In genomic region chr2:53252115-53252514, GRCh38 we compare ENCODE assay signal across 30 cellular contexts.
DNase-seq lines count a peak whose midpoint lies in the region; ATAC-seq and TF ChIP-seq lines count a peak whose summit lies in the region.
"Had no signal": no experiment of that assay in that cellular context is flagged by ENCODE, and none has a peak within 500 bp of the region (broad histone marks: within the 10 kb centered on the region; RNA-seq: fewer than 3 reads in every experiment).

No MANE protein-coding gene starts in this region.

- H4K8ac ChIP-seq in IMR-90 (ENCODE audit: low read depth in 2 of 2, low read length in 2 of 2) = no peak overlapping the region

- in situ Hi-C loops in IMR-90 (cut with MboI; ENCODE audit: low sequenced_read_pairs) (no loop called here), brain microvascular endothelial cell (cut with HindIII; ENCODE audit: low pct_ligation_motif_present, low sequenced_read_pairs) (no loop called here)

- peaks cover 0 to 2% of the 10 kb centered on the region in 2 donors for H3K9me3 Mint-ChIP-seq in effector memory CD8-positive, alpha-beta T cell
- H3K9me3 Mint-ChIP-seq: activated naive CD4-positive, alpha-beta T cell treated with anti-CD3 and anti-CD28 coated beads, Interleukin-2, amount 10 ng/mL, durations not matched to agents 7 days and 5 days; activated T-helper 1 cell treated with anti-CD3 and anti-CD28 coated beads, Interleukin-12 subunit alpha, Interleukin-12 subunit beta, Interleukin-2, Interleukin-4 antibody, amounts not matched to agents 30 ng/mL and 10 ng/mL and 1 ng/mL, durations not matched to agents 14 hours and 24 hours and 36 hours; CD4-positive, alpha-beta T cell had no signal

- no peak overlapping the region for H3K4ac ChIP-seq in IMR-90 (ENCODE audit: low read depth, low read length)

- no peak overlapping the region for H3K4me3 Mint-ChIP-seq in effector memory CD8-positive, alpha-beta T cell
- H3K4me3 Mint-ChIP-seq: activated naive CD4-positive, alpha-beta T cell treated with anti-CD3 and anti-CD28 coated beads, Interleukin-2, amount 10 ng/mL, durations not matched to agents 7 days and 5 days; activated T-helper 1 cell treated with anti-CD3 and anti-CD28 coated beads, Interleukin-12 subunit alpha, Interleukin-12 subunit beta, Interleukin-2, Interleukin-4 antibody, amounts not matched to agents 30 ng/mL and 10 ng/mL and 1 ng/mL, durations not matched to agents 14 hours and 24 hours and 36 hours; CD4-positive, alpha-beta T cell; H9; immature natural killer cell had no signal

- H3K27me3 ChIP-seq in IMR-90 (ENCODE audit: control insufficient read depth, insufficient read depth, low read length) (no peaks in the 10 kb centered on the region), brain microvascular endothelial cell (replicated peaks) (no peaks in the 10 kb centered on the region)
- H3K27me3 ChIP-seq: cardiac muscle cell, gastrocnemius medialis, upper lobe of right lung had no signal

- H3K23ac ChIP-seq in IMR-90 (ENCODE audit: low read depth, low read length) = no peak overlapping the region

- H3K27ac ChIP-seq in IMR-90 (ENCODE audit: insufficient read depth, low read length) (no peak overlapping the region), brain microvascular endothelial cell (no peak overlapping the region)
- H3K27ac ChIP-seq: cardiac muscle cell, gastrocnemius medialis, left ventricle myocardium inferior, upper lobe of right lung had no signal

- H2AK9ac ChIP-seq in IMR-90 (replicated peaks; ENCODE audit: low read depth, low read length, poor library complexity) = no peak overlapping the region

- peak; percentile 60 for ATAC-seq in IMR-90 (ENCODE audit: low read depth)
- ATAC-seq in GM18511 (IDR thresholded peaks at IDR 0.05; ENCODE audit: unreplicated experiment) = no peak
- no peak for ATAC-seq in GM21367 (IDR thresholded peaks at IDR 0.05; ENCODE audit: unreplicated experiment)
- ATAC-seq in effector memory CD8-positive, alpha-beta T cell (replicated peaks) = no peak
- ATAC-seq: gastrocnemius medialis, SK-N-SH treated with all-trans-retinoic acid at 6 μM for 48 hours, upper lobe of right lung had no signal

- H3K4me1 Mint-ChIP-seq in effector memory CD8-positive, alpha-beta T cell (ENCODE audit: low read depth in 2 of 2) = peaks cover 0 to 4% of the 10 kb centered on the region in 2 donors
- H3K4me1 Mint-ChIP-seq: activated naive CD4-positive, alpha-beta T cell treated with anti-CD3 and anti-CD28 coated beads, Interleukin-2, amount 10 ng/mL, durations not matched to agents 7 days and 5 days had no signal

- H2BK5ac ChIP-seq in IMR-90 (ENCODE audit: low read depth, low read length, poor library complexity, severe bottlenecking) = no peak overlapping the region

- no peaks in the 10 kb centered on the region for H4K20me1 ChIP-seq in IMR-90 (ENCODE audit: insufficient read depth, low read length)

- CTCF ChIA-PET in IMR-90 (lab: Yijun Ruan, JAX) = interaction anchor here (1.6 kb wide), 1 partner anchor 29 kb away, joined by 4 read pairs; no protein-coding TSS in a partner anchor

- no peaks in the 10 kb centered on the region for H3K9me3 ChIP-seq in IMR-90 (ENCODE audit: control insufficient read depth, insufficient read depth, low read length)
- H3K9me3 ChIP-seq: gastrocnemius medialis, left ventricle myocardium inferior, upper lobe of right lung had no signal

- TF ChIP-seq CTCF in IMR-90 (conservative IDR thresholded peaks at IDR 0.05; ENCODE audit: low read depth, low read length) (no peak), brain microvascular endothelial cell (IDR thresholded peaks at IDR 0.05; ENCODE audit: low read depth, low read length, missing control alignments) (no peak)

- no peaks in the 10 kb centered on the region for H3K36me3 Mint-ChIP-seq in effector memory CD8-positive, alpha-beta T cell (ENCODE audit: insufficient read depth)
- H3K36me3 Mint-ChIP-seq: activated naive CD4-positive, alpha-beta T cell treated with anti-CD3 and anti-CD28 coated beads, Interleukin-2, amount 10 ng/mL, durations not matched to agents 7 days and 5 days; immature natural killer cell had no signal

- DNase-seq in NCI-H1105 treated with DMSO at 0.1 percent for 48 hours (lab: John Stamatoyannopoulos, UW) = peak; percentile 57
- no peak for DNase-seq in NCI-H1105 (lab: John Stamatoyannopoulos, UW)
- peak; percentile 27 for DNase-seq in IMR-90
- peak; percentile 68 to 80 for DNase-seq in NCI-H526 (lab: John Stamatoyannopoulos, UW)
- peak; percentile 16 for DNase-seq in brain microvascular endothelial cell
- DNase-seq in effector memory CD8-positive, alpha-beta T cell = no peak
- DNase-seq: 8988T; activated CD4-positive, alpha-beta T cell treated with anti-CD3 and anti-CD28 coated beads for 48 hours; activated naive CD4-positive, alpha-beta T cell treated with anti-CD3 and anti-CD28 coated beads, Interleukin-2, amount 10 ng/mL, durations not matched to agents 7 days and 5 days; amygdala; CD4-positive, alpha-beta T cell; DMS79; gastrocnemius medialis; GF-D8; H9; hippocampal formation; immature natural killer cell; Kasumi-1; left ventricle myocardium inferior; NCI-H1436; NCI-H226; RPMI8226; stimulated activated CD4-positive, alpha-beta T cell treated with anti-CD3 and anti-CD28 coated beads, Interleukin-2, amount 100 ng/mL, for 24 hours; upper lobe of right lung had no signal

- H2AFZ ChIP-seq in IMR-90 (replicated peaks; ENCODE audit: low read length, poor library complexity) = no peak overlapping the region

- no peak for TF ChIP-seq RAD21 in IMR-90 (IDR thresholded peaks at IDR 0.05; ENCODE audit: low read length)

- no peak overlapping the region for H2AK5ac ChIP-seq in IMR-90 (ENCODE audit: low read depth, low read length)

- no TSS peak for BruUV-seq in IMR-90 (replicated peaks; lab: Mats Ljungman, UMichigan)

- no peak overlapping the region for H3K27ac Mint-ChIP-seq in effector memory CD8-positive, alpha-beta T cell
- H3K27ac Mint-ChIP-seq: activated naive CD4-positive, alpha-beta T cell treated with anti-CD3 and anti-CD28 coated beads, Interleukin-2, amount 10 ng/mL, durations not matched to agents 7 days and 5 days; activated T-helper 1 cell treated with anti-CD3 and anti-CD28 coated beads, Interleukin-12 subunit alpha, Interleukin-12 subunit beta, Interleukin-2, Interleukin-4 antibody, amounts not matched to agents 30 ng/mL and 10 ng/mL and 1 ng/mL, durations not matched to agents 14 hours and 24 hours and 36 hours; CD4-positive, alpha-beta T cell; immature natural killer cell had no signal

- H3K4me2 ChIP-seq in IMR-90 (ENCODE audit: low read depth, low read length) = no peak overlapping the region; the same call in 1 of the 2 replicates
- H3K4me2 ChIP-seq: smooth muscle cell had no signal

- H2BK120ac ChIP-seq in IMR-90 (ENCODE audit: low read depth, low read length) = no peak overlapping the region

- no peaks in the 10 kb centered on the region for H3K36me3 ChIP-seq in IMR-90 (ENCODE audit: control insufficient read depth, insufficient read depth, low read length)
- H3K36me3 ChIP-seq in brain microvascular endothelial cell (replicated peaks) = no peaks in the 10 kb centered on the region
- H3K36me3 ChIP-seq: cardiac muscle cell, gastrocnemius medialis, left ventricle myocardium inferior, upper lobe of right lung had no signal

- H3K4me1 ChIP-seq in IMR-90 (ENCODE audit: control insufficient read depth, insufficient read depth, low read length) = peaks cover 2% of the 10 kb centered on the region
- H3K4me1 ChIP-seq: upper lobe of right lung had no signal

- H3K9ac ChIP-seq in IMR-90 (ENCODE audit: low read depth, low read length) = no peak overlapping the region

- no peak overlapping the region for H3K56ac ChIP-seq in IMR-90 (ENCODE audit: extremely low read depth, insufficient read depth, low read length)

- H3K18ac ChIP-seq in IMR-90 (ENCODE audit: low read depth, low read length) = no peak overlapping the region

- no peak overlapping the region for H3K14ac ChIP-seq in IMR-90 (replicated peaks; ENCODE audit: low read depth, low read length)

- POLR2A ChIA-PET in IMR-90 (lab: Charles Lee; ENCODE audit: unreplicated experiment) = no interaction called here

- H3K9me1 ChIP-seq in IMR-90 (ENCODE audit: insufficient read depth, low read length) = no peaks in the 10 kb centered on the region

- H4K5ac ChIP-seq in IMR-90 (ENCODE audit: low read depth, low read length) = no peak overlapping the region

- H2BK15ac ChIP-seq in IMR-90 (ENCODE audit: low read depth, low read length) = no peak overlapping the region

- dilution Hi-C loops in IMR-90 (cut with HindIII; ENCODE audit: low sequenced_read_pairs, unreplicated experiment) = no loop called here

- no peak overlapping the region for H3K4me3 ChIP-seq in IMR-90 (ENCODE audit: insufficient read depth, low read depth, low read length)
- no peak overlapping the region for H3K4me3 ChIP-seq in brain microvascular endothelial cell (ENCODE audit: low read depth, low read length)
- H3K4me3 ChIP-seq: cardiac muscle cell, gastrocnemius medialis, left ventricle myocardium inferior, smooth muscle cell, upper lobe of right lung had no signal

- no peak for TF ChIP-seq POLR2A in IMR-90 (IDR thresholded peaks at IDR 0.05; ENCODE audit: low read depth, low read length)

- no peaks in the 10 kb centered on the region for H3K27me3 Mint-ChIP-seq in effector memory CD8-positive, alpha-beta T cell
- H3K27me3 Mint-ChIP-seq: activated naive CD4-positive, alpha-beta T cell treated with anti-CD3 and anti-CD28 coated beads, Interleukin-2, amount 10 ng/mL, durations not matched to agents 7 days and 5 days; CD4-positive, alpha-beta T cell had no signal

- H3K79me1 ChIP-seq in IMR-90 (ENCODE audit: low read depth in 1 of 2, low read length in 2 of 2) = no peaks in the 10 kb centered on the region

- intact Hi-C loops in IMR-90 (cut with micrococcal nuclease) = no loop called here

- no peak overlapping the region for H4K91ac ChIP-seq in IMR-90 (ENCODE audit: insufficient read depth, low read depth, low read length)

- no CpG with 5 or more reads among the region's 1 CpG for WGBS in IMR-90 (ENCODE audit: extremely low coverage in 2 of 2, insufficient read length in 1 of 2), 2 experiments

- H2BK20ac ChIP-seq in IMR-90 (ENCODE audit: low read depth, low read length) = no peak overlapping the region

TF ChIP-seq in IMR-90, 13 proteins besides CTCF, POLR2A, EP300 and RAD21 (continues in another document):
- no peak for TF ChIP-seq MXI1 (IDR thresholded peaks at IDR 0.05; ENCODE audit: borderline replicate concordance, low read depth, low read length)
- no peak for TF ChIP-seq USF2 (IDR thresholded peaks at IDR 0.05; ENCODE audit: low read depth, low read length)
- TF ChIP-seq RCOR1 (IDR thresholded peaks at IDR 0.05; ENCODE audit: insufficient replicate concordance, low read length) = no peak
- TF ChIP-seq CHD1 (IDR thresholded peaks at IDR 0.05; ENCODE audit: low read depth, low read length) = no peak
- no peak for TF ChIP-seq BHLHE40 (IDR thresholded peaks at IDR 0.05; ENCODE audit: low read depth, low read length)
- TF ChIP-seq RFX5 (IDR thresholded peaks at IDR 0.05; ENCODE audit: low read depth, low read length) = no peak

Comparison
In these comparisons a context has a peak if more than half of its experiments do, and no peak if none do; other contexts are left out.
1. DNase-seq: peak in NCI-H1105 treated with DMSO at 0.1 percent for 48 hours (single experiment), IMR-90 (single experiment), NCI-H526 (2 of 2) and brain microvascular endothelial cell (single experiment); none in NCI-H1105 (single experiment) and effector memory CD8-positive, alpha-beta T cell (0 of 3).